In genomic region chr2:189024861-189025618, GRCh38 we compare ENCODE assay signal across 1 cellular context.
TF ChIP-seq lines count a peak whose summit lies in the region.

No MANE protein-coding gene starts in this region.

TF ChIP-seq in HCT116, 20 proteins besides CTCF, POLR2A, EP300 and RAD21 (continued from another document):
- no peak for TF ChIP-seq TCF7L2 (IDR thresholded peaks at IDR 0.05; ENCODE audit: borderline replicate concordance, extremely low read depth, insufficient read depth, insufficient read length)
